Comparison of ENCODE assay signal across 9 cellular contexts in the genomic region with DNA sequence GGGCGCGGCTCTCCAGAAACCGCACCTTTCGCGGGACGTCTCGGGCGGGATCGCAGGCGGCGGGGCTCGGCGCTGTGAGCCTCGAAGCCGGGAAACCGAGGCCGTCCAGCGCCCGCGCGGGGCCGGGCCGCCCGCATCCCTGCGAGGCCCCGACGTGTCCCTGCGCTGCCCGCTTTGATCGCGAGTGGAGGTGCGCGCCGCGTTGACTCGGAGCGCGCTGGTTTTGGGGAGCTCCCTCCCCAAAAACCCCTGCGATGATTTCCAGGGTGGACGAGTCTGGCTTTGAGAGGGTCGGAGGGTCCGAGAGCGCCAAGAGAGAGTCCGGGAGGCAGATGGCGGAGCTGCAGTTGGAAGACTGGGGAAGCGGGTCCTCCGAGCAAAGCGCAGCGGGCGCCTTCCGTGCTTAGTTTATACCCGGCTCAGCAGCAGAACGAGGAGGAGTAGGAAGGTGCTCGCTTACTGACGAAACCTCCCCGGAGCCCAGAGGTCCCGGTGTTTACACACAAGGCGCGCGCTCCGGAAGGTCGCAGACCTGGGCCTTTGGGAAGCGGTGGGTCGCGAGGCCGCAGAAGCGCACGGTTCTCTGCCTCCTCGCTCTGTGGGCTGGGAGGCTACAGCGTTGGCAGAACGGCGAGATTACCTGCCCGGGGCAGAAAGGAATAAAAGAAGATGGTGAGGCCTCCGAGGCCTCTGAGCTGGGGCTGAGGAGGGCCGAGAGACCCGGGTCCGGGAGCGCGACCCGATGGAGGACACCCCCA. TPM values are rescaled to one million over a fixed set of nuclear protein-coding genes. Genes with fewer than 3 reads are reported as not detected.
DNase-seq lines count a peak whose midpoint lies in the region; ATAC-seq, FAIRE-seq and TF ChIP-seq lines count a peak whose summit lies in the region.
"Had no signal": no experiment of that assay in that cellular context is flagged by ENCODE, and none has a peak within 500 bp of the region (broad histone marks: within the 10 kb centered on the region; RNA-seq: fewer than 3 reads in every experiment).

No MANE protein-coding gene starts in this region.

- ATAC-seq in activated T-cell treated with anti-CD3 and anti-CD28 coated beads, Interleukin-2, amount 50 U/mL, for 4 hours = no peak
- ATAC-seq in memory B cell (ENCODE audit: low read depth) = no peak
- no peak for ATAC-seq in effector memory CD8-positive, alpha-beta T cell (replicated peaks)
- no peak for ATAC-seq in HG03354 (IDR thresholded peaks at IDR 0.05; ENCODE audit: poor library complexity, severe bottlenecking, unreplicated experiment)

- WGBS in tibial nerve, 2 donors = 15% methylated on average over 55 to 65 of the region's 80 CpGs

- H3K9me3 Mint-ChIP-seq in activated T-cell treated with anti-CD3 and anti-CD28 coated beads, Interleukin-2, amount 50 U/mL, for 4 hours = no peaks in the 10 kb centered on the region
- H3K9me3 Mint-ChIP-seq in memory B cell = no peaks in the 10 kb centered on the region
- H3K9me3 Mint-ChIP-seq in effector memory CD8-positive, alpha-beta T cell = no peaks in the 10 kb centered on the region
- H3K9me3 Mint-ChIP-seq: CD4-positive, CD25-positive, alpha-beta regulatory T cell had no signal

- H3K36me3 ChIP-seq in bronchial epithelial cell (ENCODE audit: control insufficient read depth, insufficient read depth, low read length) = peaks cover 1% of the 10 kb centered on the region
- no peaks in the 10 kb centered on the region for H3K36me3 ChIP-seq in tibial nerve

- TF ChIP-seq POLR2A in tibial nerve (IDR thresholded peaks at IDR 0.05) = no peak

- no peaks in the 10 kb centered on the region for H3K9me3 ChIP-seq in tibial nerve

- TF ChIP-seq EP300 in tibial nerve (IDR thresholded peaks at IDR 0.05) = no peak

- peaks cover 0 to 17% (median 2%) of the 10 kb centered on the region in 4 donors for H3K4me1 ChIP-seq in tibial nerve

- H3K4me3 Mint-ChIP-seq in activated T-cell treated with anti-CD3 and anti-CD28 coated beads, Interleukin-2, amount 50 U/mL, for 4 hours = peak overlapping the region; percentile 56
- H3K4me3 Mint-ChIP-seq in memory B cell = peak overlapping the region; percentile 42
- peak overlapping the region in 1 of 2 donors; percentile 57 for H3K4me3 Mint-ChIP-seq in effector memory CD8-positive, alpha-beta T cell

- peaks cover 79% of the 10 kb centered on the region for H3K27me3 Mint-ChIP-seq in activated T-cell treated with anti-CD3 and anti-CD28 coated beads, Interleukin-2, amount 50 U/mL, for 4 hours (ENCODE audit: low read depth)
- peaks cover 26% of the 10 kb centered on the region for H3K27me3 Mint-ChIP-seq in memory B cell
- H3K27me3 Mint-ChIP-seq in effector memory CD8-positive, alpha-beta T cell = peaks cover 82 to 87% of the 10 kb centered on the region in 2 donors

- no peak for FAIRE-seq in bronchial epithelial cell (lab: Jason Lieb, UNC)

- no peak overlapping the region for H3K27ac Mint-ChIP-seq in memory B cell
- no peak overlapping the region for H3K27ac Mint-ChIP-seq in effector memory CD8-positive, alpha-beta T cell

- no peaks in the 10 kb centered on the region for H3K27me3 ChIP-seq in bronchial epithelial cell (ENCODE audit: control insufficient read depth, insufficient read depth, low read length)
- H3K27me3 ChIP-seq in tibial nerve = peaks cover 0 to 29% of the 10 kb centered on the region in 2 donors

- H3K27ac ChIP-seq in tibial nerve = peak overlapping the region in 3 of 4 donors; percentile 40 to 73 (median 56)

- H3K4me3 ChIP-seq in bronchial epithelial cell (ENCODE audit: low read depth, low read length) (peak overlapping the region; percentile 73), tibial nerve (peak overlapping the region; percentile 22 to 66 (median 44))

- H3K4me1 Mint-ChIP-seq in activated T-cell treated with anti-CD3 and anti-CD28 coated beads, Interleukin-2, amount 50 U/mL, for 4 hours (ENCODE audit: low read depth) = peaks cover 9% of the 10 kb centered on the region
- peaks cover 4% of the 10 kb centered on the region for H3K4me1 Mint-ChIP-seq in memory B cell
- H3K4me1 Mint-ChIP-seq in effector memory CD8-positive, alpha-beta T cell (ENCODE audit: low read depth in 2 of 2) = peaks cover 0 to 3% of the 10 kb centered on the region in 2 donors

- no peak for DNase-seq in activated T-cell treated with anti-CD3 and anti-CD28 coated beads, Interleukin-2, amount 50 U/mL, for 4 hours
- DNase-seq in activated T-cell treated with anti-CD3 and anti-CD28 coated beads, Interleukin-2, amount 50 U/mL, for 1 hour = no peak
- DNase-seq in bronchial epithelial cell (ENCODE audit: low read depth) = no peak
- no peak for DNase-seq in memory B cell (ENCODE audit: low spot score in 2 of 2)
- DNase-seq in tibial nerve (ENCODE audit: low spot score in 2 of 2) = no peak
- no peak for DNase-seq in NCI-H2171 (lab: John Stamatoyannopoulos, UW)
- no peak for DNase-seq in effector memory CD8-positive, alpha-beta T cell

- TF ChIP-seq CTCF in bronchial epithelial cell (IDR thresholded peaks at IDR 0.05; ENCODE audit: insufficient read depth, low read length, severe bottlenecking) = no peak
- no peak for TF ChIP-seq CTCF in tibial nerve (IDR thresholded peaks at IDR 0.05)

- no peaks in the 10 kb centered on the region for H3K36me3 Mint-ChIP-seq in activated T-cell treated with anti-CD3 and anti-CD28 coated beads, Interleukin-2, amount 50 U/mL, for 4 hours (ENCODE audit: insufficient read depth)
- no peaks in the 10 kb centered on the region for H3K36me3 Mint-ChIP-seq in memory B cell
- no peaks in the 10 kb centered on the region for H3K36me3 Mint-ChIP-seq in effector memory CD8-positive, alpha-beta T cell (ENCODE audit: insufficient read depth)
- H3K36me3 Mint-ChIP-seq: CD4-positive, CD25-positive, alpha-beta regulatory T cell had no signal

RNA-seq across cellular contexts. Expression of a gene that starts 0.7 kb away (rescaled TPM):
- total RNA-seq in activated T-cell treated with anti-CD3 and anti-CD28 coated beads, Interleukin-2, amount 50 U/mL, for 4 hours = under 1 TPM; 0.24 to 0.47 (median 0.40) TPM
- total RNA-seq in bronchial epithelial cell = 217 and 666 TPM in 2 replicates
- 10 to 100 TPM; 30.6 to 69.6 (median 36.1) TPM for total RNA-seq in tibial nerve
- total RNA-seq: CD4-positive, CD25-positive, alpha-beta regulatory T cell had no signal

RNA-seq across cellular contexts. Expression of a gene that starts 38.8 kb away (rescaled TPM):
- total RNA-seq in activated T-cell treated with anti-CD3 and anti-CD28 coated beads, Interleukin-2, amount 50 U/mL, for 4 hours = 1 to 10 TPM in 2 of 3 donors, under 1 TPM in 1; 0.55 to 1.8 (median 1.6) TPM
- total RNA-seq in bronchial epithelial cell (4.2 TPM in 2 replicates), tibial nerve (10 to 100 TPM; 14.1 to 31.5 (median 16.8) TPM)

Comparison
In these comparisons a context has a peak if more than half of its experiments do, and no peak if none do; other contexts are left out.
1. RNA of a gene that starts 0.7 kb away (total RNA-seq): 217 to 666 TPM in bronchial epithelial cell and 30.6 to 69.6 TPM in tibial nerve; 0.24 to 0.47 TPM in activated T-cell treated with anti-CD3 and anti-CD28 coated beads, Interleukin-2, amount 50 U/mL, for 4 hours; every median in the first group is over 10 times any median in the second.